ENCODE assay signal across 8 cellular contexts in genomic region chr15:73433878-73434277, GRCh38. TPM values are rescaled to one million over a fixed set of nuclear protein-coding genes. Genes with fewer than 3 reads are reported as not detected.
"Had no signal": no experiment of that assay in that cellular context is flagged by ENCODE, and none has a peak within 500 bp of the region (broad histone marks: within the 10 kb centered on the region; RNA-seq: fewer than 3 reads in every experiment).

No MANE protein-coding gene starts in this region.

- H3K4me3 Mint-ChIP-seq: IgD-negative memory B cell had no signal

- H3K27ac Mint-ChIP-seq: IgD-negative memory B cell had no signal

- ATAC-seq: HepG2, K562 had no signal

- H3K4me3 ChIP-seq: K562 had no signal

- H3K36me3 Mint-ChIP-seq: IgD-negative memory B cell had no signal

- H3K4me1 Mint-ChIP-seq: IgD-negative memory B cell had no signal

- DNase-seq: IMR-90, KBM-7, KG1 had no signal

RNA-seq across cellular contexts. Expression of gene REC114, which starts 9.1 kb away (rescaled TPM):
- total RNA-seq: HepG2, HT-29, HT1080, IMR-90, K562 had no signal
